ENCODE assay signal across 6 cellular contexts in the genomic region with DNA sequence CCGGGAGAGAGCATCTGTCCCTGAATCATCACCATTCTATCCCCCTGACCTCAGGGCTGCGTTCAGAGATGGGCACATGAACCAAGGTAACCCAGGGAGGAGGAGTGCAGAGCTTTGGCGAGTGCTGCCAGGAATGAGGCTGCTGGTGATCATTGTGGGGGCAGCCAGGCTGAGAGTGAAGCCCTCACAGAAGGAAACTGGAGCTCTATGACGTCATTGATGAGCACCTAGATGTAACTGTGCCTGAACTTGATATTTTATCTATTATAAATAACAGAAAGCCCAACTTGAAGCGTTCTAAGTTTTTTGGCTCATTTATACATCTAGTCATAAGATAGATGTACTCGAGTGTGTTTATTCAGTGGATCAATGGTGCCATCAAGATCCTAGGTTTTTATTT.
"Had no signal": no experiment of that assay in that cellular context is flagged by ENCODE, and none has a peak within 500 bp of the region (broad histone marks: within the 10 kb centered on the region; RNA-seq: fewer than 3 reads in every experiment).

No MANE protein-coding gene starts in this region.

- DNase-seq: H9, HCEC 1CT had no signal

- FAIRE-seq: H1, H54, HTR-8/SVneo had no signal

- ATAC-seq: GM23338 had no signal

- H3K4me3 ChIP-seq: GM23338 had no signal

- H3K4me2 ChIP-seq: GM23338 had no signal

- H2AFZ ChIP-seq: GM23338 had no signal
